ENCODE assay signal across 1 cellular context in genomic region chr12:106631797-106632196, GRCh38.
TF ChIP-seq lines count a peak whose summit lies in the region.

No MANE protein-coding gene starts in this region.

TF ChIP-seq in GM23338, 12 proteins besides CTCF, POLR2A, EP300 and RAD21 (continued from another document):
- TF ChIP-seq, protein P1, sequence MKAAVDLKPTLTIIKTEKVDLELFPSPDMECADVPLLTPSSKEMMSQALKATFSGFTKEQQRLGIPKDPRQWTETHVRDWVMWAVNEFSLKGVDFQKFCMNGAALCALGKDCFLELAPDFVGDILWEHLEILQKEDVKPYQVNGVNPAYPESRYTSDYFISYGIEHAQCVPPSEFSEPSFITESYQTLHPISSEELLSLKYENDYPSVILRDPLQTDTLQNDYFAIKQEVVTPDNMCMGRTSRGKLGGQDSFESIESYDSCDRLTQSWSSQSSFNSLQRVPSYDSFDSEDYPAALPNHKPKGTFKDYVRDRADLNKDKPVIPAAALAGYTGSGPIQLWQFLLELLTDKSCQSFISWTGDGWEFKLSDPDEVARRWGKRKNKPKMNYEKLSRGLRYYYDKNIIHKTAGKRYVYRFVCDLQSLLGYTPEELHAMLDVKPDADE (IDR thresholded peaks at IDR 0.05): no peak
- no peak for TF ChIP-seq ZNF462 (CRISPR knock-in tag; IDR thresholded peaks at IDR 0.05)
- TF ChIP-seq STAT1 (IDR thresholded peaks at IDR 0.05; ENCODE audit: unreplicated experiment): no peak
